ENCODE assay signal across 8 cellular contexts in the genomic region with DNA sequence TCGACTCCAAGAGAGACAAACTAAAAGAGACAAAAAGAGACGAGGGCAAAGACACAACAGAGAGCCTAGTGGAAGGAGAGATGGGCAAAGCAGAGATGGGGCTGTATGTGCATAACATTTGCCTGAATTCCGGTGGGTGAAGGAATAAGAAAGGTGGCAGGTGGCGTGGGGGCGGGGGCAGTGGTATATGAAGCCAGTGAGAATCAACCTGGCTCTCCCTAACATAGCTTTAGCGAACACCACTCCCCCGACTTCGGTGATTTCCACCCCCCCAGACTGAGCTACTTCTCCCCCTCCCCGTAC. TPM values are rescaled to one million over a fixed set of nuclear protein-coding genes. Genes with fewer than 3 reads are reported as not detected.
DNase-seq lines count a peak whose midpoint lies in the region; ATAC-seq and TF ChIP-seq lines count a peak whose summit lies in the region.

No MANE protein-coding gene starts in this region.

- no peak for ATAC-seq in left lung
- no peak for ATAC-seq in activated CD4-positive, CD25-positive, alpha-beta regulatory T cell treated with anti-CD3 and anti-CD28 coated beads, Interleukin-2, amount 50 U/mL, for 24 hours
- ATAC-seq in HG02840 (IDR thresholded peaks at IDR 0.05; ENCODE audit: low FRiP score, unreplicated experiment), result no peak

- H3K4me1 ChIP-seq in left lung, result peaks cover 5 to 74% of the 10 kb centered on the region in 2 donors
- peaks cover 15% of the 10 kb centered on the region for H3K4me1 ChIP-seq in thymus (ENCODE audit: control insufficient read depth, insufficient read depth, low read length)

- no peak overlapping the region for H3K27ac Mint-ChIP-seq in activated naive CD8-positive, alpha-beta T cell

- peak overlapping the region; percentile 36 to 73 for H3K4me3 ChIP-seq in left lung
- peak overlapping the region; percentile 71 for H3K4me3 ChIP-seq in thymus (ENCODE audit: low read length)

- H3K27me3 ChIP-seq in left lung (peaks cover 0 to 26% of the 10 kb centered on the region in 2 donors), thymus (ENCODE audit: control insufficient read depth, insufficient read depth) (peaks cover 37% of the 10 kb centered on the region)

- H3K27ac ChIP-seq in left lung (peak overlapping the region; percentile 85 to 95), thymus (ENCODE audit: low read depth) (no peak overlapping the region)

- H3K36me3 ChIP-seq in left lung (no peaks in the 10 kb centered on the region), thymus (ENCODE audit: control insufficient read depth, insufficient read depth) (no peaks in the 10 kb centered on the region)

- H3K36me3 Mint-ChIP-seq in activated naive CD8-positive, alpha-beta T cell, result no peaks in the 10 kb centered on the region

- peaks cover 16% of the 10 kb centered on the region for H3K4me1 Mint-ChIP-seq in activated naive CD8-positive, alpha-beta T cell (ENCODE audit: low read depth)

- intact Hi-C loops in left lung (cut with DNase I), result no loop called here

- no peak for TF ChIP-seq CTCF in left lung (IDR thresholded peaks at IDR 0.05)

- H3K9me3 ChIP-seq in left lung (no peaks in the 10 kb centered on the region), thymus (ENCODE audit: control insufficient read depth) (no peaks in the 10 kb centered on the region)

- H3K9me3 Mint-ChIP-seq in activated naive CD8-positive, alpha-beta T cell (ENCODE audit: low read depth), result no peaks in the 10 kb centered on the region

- peaks cover 12% of the 10 kb centered on the region for H3K27me3 Mint-ChIP-seq in activated naive CD8-positive, alpha-beta T cell

- WGBS in thymus, result 13% methylated on average over 9 of the region's 9 CpGs

- H3K4me3 Mint-ChIP-seq in activated naive CD8-positive, alpha-beta T cell, result peak overlapping the region; percentile 74

- DNase-seq in activated CD4-positive, alpha-beta T cell treated with anti-CD3 and anti-CD28 coated beads, Interleukin-2, amount 50 U/mL, for 1 hour, result peak; percentile 37
- no peak for DNase-seq in activated CD4-positive, alpha-beta T cell treated with anti-CD3 and anti-CD28 coated beads, Interleukin-2, amount 50 U/mL, for 4 hours
- DNase-seq in left lung, result no peak
- no peak for DNase-seq in putamen (ENCODE audit: low spot score)

RNA-seq across cellular contexts. Expression of gene INKA2, which starts 1.1 kb away (rescaled TPM):
- 10 to 100 TPM in 1 of 2 donors, 1 to 10 TPM in 1; 7.2 to 13.8 TPM for total RNA-seq in left lung
- polyA plus RNA-seq in thymus, result 1.5 TPM

RNA-seq across cellular contexts. Expression of gene DDX20, which starts 17.6 kb away (rescaled TPM):
- 10 to 100 TPM; 10.6 to 12.2 TPM for total RNA-seq in left lung
- polyA plus RNA-seq in thymus, result 10.9 TPM
